In genomic region chr12:120751389-120751788, GRCh38 we compare ENCODE assay signal across 16 cellular contexts.
"Had no signal": no experiment of that assay in that cellular context is flagged by ENCODE, and none has a peak within 500 bp of the region (broad histone marks: within the 10 kb centered on the region; RNA-seq: fewer than 3 reads in every experiment).

No MANE protein-coding gene starts in this region.

- H3K36me3 ChIP-seq: left ventricle myocardium inferior, thyroid gland had no signal

- H3K27me3 ChIP-seq: dorsolateral prefrontal cortex, foreskin keratinocyte, thyroid gland had no signal

- DNase-seq: activated B cell treated with CpG ODN at 0.5 μM for 24 hours; activated CD4-positive, alpha-beta memory T cell treated with anti-CD3 and anti-CD28 coated beads, Interleukin-2, amount 10 ng/mL, durations not matched to agents 7 days and 5 days; activated CD4-positive, alpha-beta T cell treated with anti-CD3 and anti-CD28 coated beads for 4 hours; activated naive CD4-positive, alpha-beta T cell treated with Interleukin-2 at 50 U/mL for 16 hours; activated naive CD8-positive, alpha-beta T cell treated with anti-CD3 and anti-CD28 coated beads, Interleukin-2, amount 10 ng/mL, durations not matched to agents 7 days and 5 days; activated T-cell treated with anti-CD3 and anti-CD28 coated beads, Interleukin-2, amount 50 U/mL, for 1 hour; amygdala; caudate nucleus; dorsolateral prefrontal cortex; foreskin keratinocyte; left ventricle myocardium inferior; natural killer cell; stimulated activated CD4-positive, alpha-beta T cell treated with anti-CD3 and anti-CD28 coated beads, Interleukin-2, amount 100 ng/mL, for 24 hours; stimulated activated naive CD4-positive, alpha-beta T cell treated with Interleukin-2 at 50 U/mL for 16 hours; T-helper 9 cell; thyroid gland had no signal

- H3K9me3 ChIP-seq: left ventricle myocardium inferior, thyroid gland had no signal

- H3K27ac ChIP-seq: dorsolateral prefrontal cortex, foreskin keratinocyte, left ventricle myocardium inferior, thyroid gland had no signal

- H3K4me1 ChIP-seq: foreskin keratinocyte, left ventricle myocardium inferior, thyroid gland had no signal

- ATAC-seq: foreskin keratinocyte, natural killer cell had no signal

- H3K4me3 ChIP-seq: dorsolateral prefrontal cortex, left ventricle myocardium inferior, thyroid gland had no signal
